ENCODE assay signal across 3 cellular contexts in the genomic region with DNA sequence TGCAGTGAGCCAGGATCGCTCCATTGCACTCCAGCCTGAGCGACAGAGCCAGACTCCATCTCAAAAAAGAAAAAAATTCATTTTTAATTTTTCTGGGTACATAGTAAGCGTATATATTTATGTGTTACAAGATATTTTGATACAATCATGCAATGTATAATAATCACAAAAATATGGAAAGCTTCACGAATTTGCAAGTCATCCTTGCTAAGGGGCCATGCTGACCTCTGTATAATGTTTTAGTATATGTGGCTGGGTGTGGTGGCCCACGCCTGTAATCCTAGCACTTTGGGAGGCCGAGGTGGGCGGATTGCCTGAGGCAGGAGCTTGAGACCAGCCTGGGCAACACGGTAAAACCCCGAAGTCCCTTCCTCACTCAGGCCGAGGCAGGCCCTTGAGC.
TF ChIP-seq lines count a peak whose summit lies in the region.

No MANE protein-coding gene starts in this region.

TF ChIP-seq in A549, 52 proteins besides CTCF, POLR2A, EP300 and RAD21:
- peak; percentile 15 for TF ChIP-seq MAFK (IDR thresholded peaks at IDR 0.05; ENCODE audit: partially characterized antibody)
- TF ChIP-seq, protein P1, sequence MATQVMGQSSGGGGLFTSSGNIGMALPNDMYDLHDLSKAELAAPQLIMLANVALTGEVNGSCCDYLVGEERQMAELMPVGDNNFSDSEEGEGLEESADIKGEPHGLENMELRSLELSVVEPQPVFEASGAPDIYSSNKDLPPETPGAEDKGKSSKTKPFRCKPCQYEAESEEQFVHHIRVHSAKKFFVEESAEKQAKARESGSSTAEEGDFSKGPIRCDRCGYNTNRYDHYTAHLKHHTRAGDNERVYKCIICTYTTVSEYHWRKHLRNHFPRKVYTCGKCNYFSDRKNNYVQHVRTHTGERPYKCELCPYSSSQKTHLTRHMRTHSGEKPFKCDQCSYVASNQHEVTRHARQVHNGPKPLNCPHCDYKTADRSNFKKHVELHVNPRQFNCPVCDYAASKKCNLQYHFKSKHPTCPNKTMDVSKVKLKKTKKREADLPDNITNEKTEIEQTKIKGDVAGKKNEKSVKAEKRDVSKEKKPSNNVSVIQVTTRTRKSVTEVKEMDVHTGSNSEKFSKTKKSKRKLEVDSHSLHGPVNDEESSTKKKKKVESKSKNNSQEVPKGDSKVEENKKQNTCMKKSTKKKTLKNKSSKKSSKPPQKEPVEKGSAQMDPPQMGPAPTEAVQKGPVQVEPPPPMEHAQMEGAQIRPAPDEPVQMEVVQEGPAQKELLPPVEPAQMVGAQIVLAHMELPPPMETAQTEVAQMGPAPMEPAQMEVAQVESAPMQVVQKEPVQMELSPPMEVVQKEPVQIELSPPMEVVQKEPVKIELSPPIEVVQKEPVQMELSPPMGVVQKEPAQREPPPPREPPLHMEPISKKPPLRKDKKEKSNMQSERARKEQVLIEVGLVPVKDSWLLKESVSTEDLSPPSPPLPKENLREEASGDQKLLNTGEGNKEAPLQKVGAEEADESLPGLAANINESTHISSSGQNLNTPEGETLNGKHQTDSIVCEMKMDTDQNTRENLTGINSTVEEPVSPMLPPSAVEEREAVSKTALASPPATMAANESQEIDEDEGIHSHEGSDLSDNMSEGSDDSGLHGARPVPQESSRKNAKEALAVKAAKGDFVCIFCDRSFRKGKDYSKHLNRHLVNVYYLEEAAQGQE (IDR thresholded peaks at IDR 0.05) = no peak
- TF ChIP-seq CBX8 (IDR thresholded peaks at IDR 0.05) = no peak
- TF ChIP-seq, protein P2, sequence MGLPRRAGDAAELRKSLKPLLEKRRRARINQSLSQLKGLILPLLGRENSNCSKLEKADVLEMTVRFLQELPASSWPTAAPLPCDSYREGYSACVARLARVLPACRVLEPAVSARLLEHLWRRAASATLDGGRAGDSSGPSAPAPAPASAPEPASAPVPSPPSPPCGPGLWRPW (IDR thresholded peaks at IDR 0.05) = no peak
- TF ChIP-seq, protein P3, sequence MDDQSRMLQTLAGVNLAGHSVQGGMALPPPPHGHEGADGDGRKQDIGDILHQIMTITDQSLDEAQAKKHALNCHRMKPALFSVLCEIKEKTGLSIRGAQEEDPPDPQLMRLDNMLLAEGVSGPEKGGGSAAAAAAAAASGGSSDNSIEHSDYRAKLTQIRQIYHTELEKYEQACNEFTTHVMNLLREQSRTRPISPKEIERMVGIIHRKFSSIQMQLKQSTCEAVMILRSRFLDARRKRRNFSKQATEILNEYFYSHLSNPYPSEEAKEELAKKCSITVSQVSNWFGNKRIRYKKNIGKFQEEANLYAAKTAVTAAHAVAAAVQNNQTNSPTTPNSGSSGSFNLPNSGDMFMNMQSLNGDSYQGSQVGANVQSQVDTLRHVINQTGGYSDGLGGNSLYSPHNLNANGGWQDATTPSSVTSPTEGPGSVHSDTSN (IDR thresholded peaks at IDR 0.05) = no peak
- no peak for TF ChIP-seq TP53 (CRISPR knock-in tag; IDR thresholded peaks at IDR 0.05)
- TF ChIP-seq RNF2 (IDR thresholded peaks at IDR 0.05; ENCODE audit: borderline replicate concordance, low read depth) = no peak
- no peak for TF ChIP-seq PHF8 (IDR thresholded peaks at IDR 0.05; ENCODE audit: borderline replicate concordance, low read depth)
- TF ChIP-seq ZNF302 (CRISPR knock-in tag; IDR thresholded peaks at IDR 0.05) = no peak
- no peak for TF ChIP-seq RCOR1 (IDR thresholded peaks at IDR 0.05; ENCODE audit: low read depth, low read length)
- TF ChIP-seq NFE2L2 (conservative IDR thresholded peaks at IDR 0.05; ENCODE audit: low read length) = peak; percentile 91
- no peak for TF ChIP-seq TFCP2L1 (CRISPR knock-in tag; IDR thresholded peaks at IDR 0.05)

TF ChIP-seq in HEK293, 187 proteins besides CTCF, POLR2A, EP300 and RAD21:
- TF ChIP-seq ZSCAN16 (tag by site-specific recombination; IDR thresholded peaks at IDR 0.05) = no peak
- 0 out of 2 replicates have a peak, but pooled peaks have one; percentile 13 for TF ChIP-seq EGR2 (tag by site-specific recombination; IDR thresholded peaks at IDR 0.05; ENCODE audit: low read depth)
TF ChIP-seq in HEK293: peak in this region for 1.

TF ChIP-seq in K562, 482 proteins besides CTCF, POLR2A, EP300 and RAD21:
- TF ChIP-seq CBX3 (IDR thresholded peaks at IDR 0.05; ENCODE audit: borderline replicate concordance in 1 of 2, low read length in 2 of 2) = no peak
- TF ChIP-seq MAFK (IDR thresholded peaks at IDR 0.05; ENCODE audit: low read length) = peak; percentile 5; the same call in 1 of the 2 replicates
- TF ChIP-seq MAFF (IDR thresholded peaks at IDR 0.05; ENCODE audit: low read length) = peak; percentile 51; the same call in 1 of the 2 replicates
- peak; percentile 79 for TF ChIP-seq NFE2 (IDR thresholded peaks at IDR 0.05; ENCODE audit: low read depth)
- peak; percentile 25 for TF ChIP-seq EGR1 (conservative IDR thresholded peaks at IDR 0.05)
- TF ChIP-seq, protein P4, sequence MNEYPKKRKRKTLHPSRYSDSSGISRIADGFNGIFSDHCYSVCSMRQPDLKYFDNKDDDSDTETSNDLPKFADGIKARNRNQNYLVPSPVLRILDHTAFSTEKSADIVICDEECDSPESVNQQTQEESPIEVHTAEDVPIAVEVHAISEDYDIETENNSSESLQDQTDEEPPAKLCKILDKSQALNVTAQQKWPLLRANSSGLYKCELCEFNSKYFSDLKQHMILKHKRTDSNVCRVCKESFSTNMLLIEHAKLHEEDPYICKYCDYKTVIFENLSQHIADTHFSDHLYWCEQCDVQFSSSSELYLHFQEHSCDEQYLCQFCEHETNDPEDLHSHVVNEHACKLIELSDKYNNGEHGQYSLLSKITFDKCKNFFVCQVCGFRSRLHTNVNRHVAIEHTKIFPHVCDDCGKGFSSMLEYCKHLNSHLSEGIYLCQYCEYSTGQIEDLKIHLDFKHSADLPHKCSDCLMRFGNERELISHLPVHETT (CRISPR knock-in tag; conservative IDR thresholded peaks at IDR 0.05 in 1 of 2, IDR thresholded peaks at IDR 0.05 in 1 of 2) = no peak
- TF ChIP-seq DNMT1 (IDR thresholded peaks at IDR 0.05) = no peak
- peak; percentile 60 for TF ChIP-seq NFE2L1 (tag; IDR thresholded peaks at IDR 0.05; ENCODE audit: borderline replicate concordance, low read depth)
- peak; percentile 85 for TF ChIP-seq ZNF316 (IDR thresholded peaks at IDR 0.05)
- TF ChIP-seq, protein P5, sequence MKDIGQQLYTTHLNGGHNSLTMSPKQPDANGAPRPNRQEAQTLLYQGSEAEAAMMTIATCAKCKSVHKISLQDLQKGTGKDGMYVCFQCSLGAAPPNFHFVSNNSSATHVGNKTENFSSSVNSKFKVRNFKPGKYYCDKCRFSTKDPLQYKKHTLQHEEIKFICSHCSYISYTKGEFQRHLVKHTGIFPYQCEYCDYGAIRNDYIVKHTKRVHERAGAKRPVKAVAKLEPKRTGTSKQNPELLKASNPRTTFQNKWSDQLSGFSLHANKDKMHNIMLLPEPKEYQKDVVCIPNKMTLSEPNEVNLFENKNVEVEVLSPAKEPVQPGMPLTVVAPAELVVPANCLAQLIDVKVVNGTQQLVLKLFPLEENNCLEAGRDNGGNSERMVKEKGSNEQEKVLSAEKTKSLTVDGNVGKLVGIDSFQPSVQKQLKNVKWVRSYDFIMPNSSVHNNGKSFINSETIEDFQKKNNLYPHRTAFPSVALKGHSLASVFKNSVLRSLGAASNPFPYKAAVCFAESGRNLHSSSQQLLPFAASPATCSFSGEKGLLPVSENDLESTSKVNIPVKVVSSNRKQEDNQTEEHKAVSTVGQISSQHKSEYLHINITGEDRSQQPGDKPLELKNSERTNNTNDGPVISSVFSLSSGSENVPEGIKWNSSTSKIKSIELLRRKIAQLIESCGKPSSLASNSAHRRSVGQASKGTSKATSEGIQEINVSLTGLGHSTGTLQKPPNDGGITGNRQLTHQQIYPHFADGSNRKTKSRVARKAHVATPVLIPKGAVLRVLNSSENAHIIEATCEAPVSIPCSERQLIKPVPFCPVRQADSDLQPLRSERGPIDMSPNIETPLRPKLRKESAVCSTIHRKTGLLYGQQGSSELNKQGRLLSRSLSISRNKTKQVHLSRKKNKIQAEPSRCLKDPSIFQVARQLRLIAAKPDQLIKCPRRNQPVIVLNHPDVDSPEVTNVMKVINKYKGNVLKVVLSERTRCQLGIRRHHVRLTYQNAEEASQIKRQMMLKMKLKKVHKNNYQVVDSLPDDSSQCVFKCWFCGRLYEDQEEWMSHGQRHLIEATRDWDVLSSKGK (CRISPR knock-in tag; IDR thresholded peaks at IDR 0.05) = no peak
- peak; percentile 75 for TF ChIP-seq C11orf30 (IDR thresholded peaks at IDR 0.05; ENCODE audit: low read depth)
- TF ChIP-seq MAFG (tag; conservative IDR thresholded peaks at IDR 0.05) = peak; percentile 80
- no peak for TF ChIP-seq PTBP1 (IDR thresholded peaks at IDR 0.05; ENCODE audit: low read depth, low read length)
